ENCODE assay signal across 8 cellular contexts in the genomic region with DNA sequence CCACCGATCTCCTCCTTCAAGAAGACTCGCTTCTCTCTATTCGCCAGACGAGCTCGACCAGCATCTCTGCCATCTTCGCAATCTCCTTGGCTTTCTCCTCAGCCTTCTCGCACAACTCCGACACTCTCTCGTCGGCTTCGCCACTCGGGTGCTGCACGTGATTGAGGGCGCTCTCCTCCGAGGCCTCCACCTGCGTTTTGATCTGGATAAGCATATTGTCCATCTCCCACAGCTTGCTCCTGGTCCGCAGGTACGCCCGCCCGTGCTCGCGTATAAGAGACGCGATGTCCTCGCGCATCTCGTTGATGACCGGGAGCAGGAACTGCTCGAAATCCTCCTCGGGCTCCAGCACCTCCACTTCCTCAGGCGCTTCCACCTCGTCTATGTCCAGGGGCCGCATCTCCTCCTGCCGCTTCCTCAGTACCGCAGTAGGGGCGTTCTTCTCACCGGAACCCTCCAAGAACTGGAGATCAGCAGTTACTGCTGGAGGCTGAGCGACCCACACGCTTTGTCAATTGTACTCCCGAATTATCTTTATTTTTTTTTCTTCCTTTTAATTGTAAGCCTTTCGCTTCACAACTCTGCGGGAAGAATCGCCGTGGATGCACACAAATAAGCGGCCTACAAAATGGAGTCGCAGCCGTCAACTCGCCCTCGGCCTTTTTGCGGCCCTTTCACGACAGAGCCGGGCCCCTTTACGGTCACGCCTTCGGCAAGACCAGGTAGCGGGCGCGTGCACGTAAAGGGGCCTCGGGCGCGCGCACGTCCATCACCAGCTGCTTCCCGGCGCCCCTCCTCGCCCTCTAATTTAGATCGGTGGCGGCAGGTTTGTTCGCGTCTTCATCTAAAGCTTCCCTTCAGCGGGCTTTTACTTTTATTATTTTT. TPM values are rescaled to one million over a fixed set of nuclear protein-coding genes. Genes with fewer than 3 reads are reported as not detected.
DNase-seq lines count a peak whose midpoint lies in the region; ATAC-seq and TF ChIP-seq lines count a peak whose summit lies in the region.

Gene MRFAP1L1, minus strand, starts transcription at position 636 of the 885 bp plus-strand sequence. Its CDS starts 236 bp downstream, at position 400.

- peaks cover 52% of the 10 kb centered on the region for H3K36me3 Mint-ChIP-seq in activated T-cell treated with anti-CD3 and anti-CD28 coated beads, Interleukin-2, amount 50 U/mL, for 24 hours (ENCODE audit: low read depth)

- DNase-seq in DMS 273 treated with DMSO at 0.1 percent for 48 hours (lab: John Stamatoyannopoulos, UW), result peak; percentile 83
- DNase-seq in KBM-7, result peak; percentile 97
- DNase-seq in activated T-cell treated with anti-CD3 and anti-CD28 coated beads, Interleukin-2, amount 50 U/mL, for 24 hours, result peak; percentile 96
- peak; percentile 98 to 99 for DNase-seq in erythroblast (lab: John Stamatoyannopoulos, UW)
- peak; percentile 90 to 92 for DNase-seq in stimulated activated CD8-positive, alpha-beta memory T cell treated with anti-CD3 and anti-CD28 coated beads, Interleukin-4, amount 100 ng/mL, for 4 hours (ENCODE audit: low read depth in 2 of 2, low spot score in 1 of 2)

- peak within 1 kb of the TSS; percentile 98 for H3K4me3 Mint-ChIP-seq in activated T-cell treated with anti-CD3 and anti-CD28 coated beads, Interleukin-2, amount 50 U/mL, for 24 hours

- H3K4me1 ChIP-seq in mucosa of rectum (ENCODE audit: control insufficient read depth in 2 of 2, insufficient read depth in 2 of 2, low read length in 2 of 2), result peaks cover 21 to 25% of the 10 kb centered on the region in 2 donors

- ATAC-seq in GM21576 (IDR thresholded peaks at IDR 0.05; ENCODE audit: unreplicated experiment), result peak; percentile 57

- peak; percentile 80 for TF ChIP-seq POLR2A in erythroblast (IDR thresholded peaks at IDR 0.05; ENCODE audit: low read length)

- peak within 1 kb of the TSS; percentile 82 to 92 for H3K27ac ChIP-seq in mucosa of rectum (ENCODE audit: low read depth in 2 of 2, low read length in 2 of 2)

- peaks cover 53% of the 10 kb centered on the region for H3K4me1 Mint-ChIP-seq in activated T-cell treated with anti-CD3 and anti-CD28 coated beads, Interleukin-2, amount 50 U/mL, for 24 hours (ENCODE audit: low read depth)

- in situ Hi-C loops in KBM-7 (cut with MboI; ENCODE audit: low pct_unique_long_range_greater_than_20kb, low sequenced_read_pairs), result no loop called here

- H3K27me3 Mint-ChIP-seq in activated T-cell treated with anti-CD3 and anti-CD28 coated beads, Interleukin-2, amount 50 U/mL, for 24 hours, result no peaks in the 10 kb centered on the region

- no peaks in the 10 kb centered on the region for H3K27me3 ChIP-seq in mucosa of rectum (ENCODE audit: control insufficient read depth in 2 of 2, insufficient read depth in 2 of 2, low read length in 2 of 2)

- peak within 1 kb of the TSS; percentile 84 to 97 for H3K4me3 ChIP-seq in mucosa of rectum (ENCODE audit: low read length in 2 of 2)

- peak within 1 kb of the TSS; percentile 98 for H3K27ac Mint-ChIP-seq in activated T-cell treated with anti-CD3 and anti-CD28 coated beads, Interleukin-2, amount 50 U/mL, for 24 hours

- H3K9me3 ChIP-seq in mucosa of rectum (ENCODE audit: control insufficient read depth in 2 of 2, low read length in 2 of 2), result no peaks in the 10 kb centered on the region

- peaks cover 0 to 7% of the 10 kb centered on the region in 2 donors for H3K36me3 ChIP-seq in mucosa of rectum (ENCODE audit: control insufficient read depth in 2 of 2, insufficient read depth in 2 of 2, low read length in 2 of 2)

- H3K9ac ChIP-seq in mucosa of rectum (ENCODE audit: low read depth in 1 of 2, low read length in 2 of 2), result peak within 1 kb of the TSS; percentile 83 to 89

- no peaks in the 10 kb centered on the region for H3K9me3 Mint-ChIP-seq in activated T-cell treated with anti-CD3 and anti-CD28 coated beads, Interleukin-2, amount 50 U/mL, for 24 hours

TF ChIP-seq in PFSK-1, 5 proteins besides CTCF, POLR2A, EP300 and RAD21:
- TF ChIP-seq REST (IDR thresholded peaks at IDR 0.05; ENCODE audit: insufficient read depth in 1 of 2, low read depth in 2 of 2, low read length in 2 of 2) (0 out of 4 replicates have a peak, but pooled peaks of 1 of the 2 experiments have one; percentile 26), SIN3A (IDR thresholded peaks at IDR 0.05; ENCODE audit: borderline replicate concordance, insufficient read depth, low read length) (no peak), FOXP2 (optimal IDR thresholded peaks at IDR 0.05; ENCODE audit: borderline replicate concordance, extremely low read depth, extremely low read length, insufficient read depth) (no peak), POLR2AphosphoS5 (IDR thresholded peaks at IDR 0.05; ENCODE audit: low read depth, low read length) (peak; percentile 92), TAF1 (IDR thresholded peaks at IDR 0.05; ENCODE audit: borderline replicate concordance, insufficient read depth, low read length) (peak; percentile 84; the same call in 1 of the 2 replicates)

RNA-seq across cellular contexts. Expression of gene MRFAP1L1, which starts in this region (rescaled TPM):
- 19.1 TPM for polyA plus RNA-seq in PFSK-1 (2012; ENCODE audit: insufficient read length, low read depth)

Comparison
In these comparisons a context has a peak if more than half of its experiments do, and no peak if none do; other contexts are left out.
1. Peak in every context shown above with its lines: DNase-seq, ATAC-seq, H3K4me3 ChIP-seq and H3K27ac ChIP-seq.